In the genomic region with DNA sequence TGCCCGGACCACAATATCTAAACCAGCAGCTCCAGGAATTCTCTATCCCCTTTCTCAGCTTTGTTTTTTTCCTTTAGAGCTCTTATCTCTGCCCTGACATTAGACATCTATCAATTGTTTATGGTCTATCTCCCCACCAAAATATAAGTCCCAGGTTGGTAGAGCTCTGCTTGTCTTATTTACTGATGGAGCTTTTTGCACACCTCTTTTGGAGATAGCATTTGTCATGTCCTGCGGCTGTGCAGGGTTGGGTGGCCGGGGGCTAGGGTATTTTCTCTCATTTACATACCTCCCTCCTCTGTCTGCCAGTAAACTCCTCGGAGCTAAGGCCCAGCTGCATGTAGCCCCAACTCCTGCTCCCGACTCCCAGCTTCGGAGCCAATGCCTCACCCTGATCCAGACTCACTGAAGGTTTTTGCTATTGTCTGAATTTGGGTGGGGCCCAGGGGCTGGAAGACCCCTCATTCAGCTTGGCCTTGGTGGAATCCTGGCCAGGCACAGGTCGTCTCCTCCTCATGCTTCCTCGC, we compare ENCODE assay signal across 27 cellular contexts. TPM values are rescaled to one million over a fixed set of nuclear protein-coding genes. Genes with fewer than 3 reads are reported as not detected.
A peak's percentile ranks its signal among the peaks of the same experiment; 100 is the strongest.
DNase-seq lines count a peak whose midpoint lies in the region; ATAC-seq and TF ChIP-seq lines count a peak whose summit lies in the region.
"Had no signal": no experiment of that assay in that cellular context is flagged by ENCODE, and none has a peak within 500 bp of the region (broad histone marks: within the 10 kb centered on the region; RNA-seq: fewer than 3 reads in every experiment).

No MANE protein-coding gene starts in this region.

- H3K27me3 ChIP-seq in Caco-2 (replicated peaks; ENCODE audit: control insufficient read depth, insufficient read depth, low read length) (no peaks in the 10 kb centered on the region), vagina (no peaks in the 10 kb centered on the region)
- H3K27me3 ChIP-seq: SJCRH30 had no signal

- H3K27me3 Mint-ChIP-seq in Caco-2 (ENCODE audit: insufficient read depth, unreplicated experiment), result no peaks in the 10 kb centered on the region
- H3K27me3 Mint-ChIP-seq in brain, result peaks cover 7% of the 10 kb centered on the region
- peaks cover 18% of the 10 kb centered on the region for H3K27me3 Mint-ChIP-seq in progenitor cell of endocrine pancreas

- POLR2A ChIA-PET in Caco-2 (lab: Charles Lee), result interaction anchor here (0.6 kb wide), 1 partner anchor 48 kb away, joined by 3 read pairs; no protein-coding TSS in a partner anchor

- ATAC-seq in mucosa of descending colon, result no peak
- ATAC-seq: GM12878 had no signal

- H3K9me3 ChIP-seq in Caco-2 (no peaks in the 10 kb centered on the region), mucosa of descending colon (no peaks in the 10 kb centered on the region), vagina (no peaks in the 10 kb centered on the region)
- H3K9me3 ChIP-seq: BLaER1, SJCRH30 had no signal

- DNase-seq in Caco-2 (no peak), mucosa of descending colon (peak in 2 of 3 donors; percentile 15 to 20), progenitor cell of endocrine pancreas (ENCODE audit: low spot score, unreplicated experiment) (no peak), amniotic stem cell (lab: John Stamatoyannopoulos, UW) (no peak), vagina (ENCODE audit: extremely low spot score in 2 of 2) (no peak)
- DNase-seq in stimulated activated CD4-positive, alpha-beta T cell treated with anti-CD3 and anti-CD28 coated beads, Interleukin-1b, Interleukin-23, amount 100 ng/mL, for 48 hours, result no peak
- DNase-seq: CD4-positive, alpha-beta T cell; EL; GDM1; H9; KBM-7; MV-4-11; NCI-H1105; NCI-H1436 treated with DMSO at 0.1 percent for 48 hours; NCI-H1930; NCI-H2107; NCI-H446; NCI-H524 treated with DMSO at 0.1 percent for 48 hours; NCI-H774; SJCRH30 had no signal

- CTCF ChIA-PET in Caco-2 (lab: Charles Lee), result no interaction called here

- TF ChIP-seq POLR2A in vagina (IDR thresholded peaks at IDR 0.05), result no peak

- H3K36me3 ChIP-seq in Caco-2 (ENCODE audit: control insufficient read depth, insufficient read depth, low read length) (no peaks in the 10 kb centered on the region), mucosa of descending colon (ENCODE audit: low read depth) (no peaks in the 10 kb centered on the region), vagina (no peaks in the 10 kb centered on the region)
- H3K36me3 ChIP-seq: BLaER1, SJCRH30 had no signal

- H3K27ac ChIP-seq in vagina, result no peak overlapping the region
- H3K27ac ChIP-seq: BLaER1, SJCRH30 had no signal

- H3K4me3 ChIP-seq in Caco-2 (ENCODE audit: low read depth, low read length), result no peak overlapping the region
- no peak overlapping the region for H3K4me3 ChIP-seq in mucosa of descending colon
- H3K4me3 ChIP-seq in vagina, result no peak overlapping the region
- H3K4me3 ChIP-seq: BLaER1, GM12878, SJCRH30 had no signal

- H3K36me3 Mint-ChIP-seq in Caco-2 (ENCODE audit: insufficient read depth, unreplicated experiment) (no peaks in the 10 kb centered on the region), brain (no peaks in the 10 kb centered on the region), progenitor cell of endocrine pancreas (ENCODE audit: insufficient read depth) (no peaks in the 10 kb centered on the region)

- intact Hi-C loops in Caco-2 (cut with micrococcal nuclease; ENCODE audit: unreplicated experiment), result no loop called here
- intact Hi-C loops in mucosa of descending colon (cut with DNase I, micrococcal nuclease), result no loop called here
- intact Hi-C loops in vagina (cut with DNase I), result no loop called here

- no peak for TF ChIP-seq CTCF in Caco-2 (IDR thresholded peaks at IDR 0.05; ENCODE audit: insufficient read depth in 1 of 2, low read depth in 1 of 2, low read length in 1 of 2, severe bottlenecking in 1 of 2, unreplicated experiment in 1 of 2)
- TF ChIP-seq CTCF in brain (conservative IDR thresholded peaks at IDR 0.05), result no peak
- no peak for TF ChIP-seq CTCF in mucosa of descending colon (IDR thresholded peaks at IDR 0.05)
- no peak for TF ChIP-seq CTCF in progenitor cell of endocrine pancreas (IDR thresholded peaks at IDR 0.05; ENCODE audit: unreplicated experiment)
- TF ChIP-seq CTCF in vagina (IDR thresholded peaks at IDR 0.05), result no peak

- H3K4me1 Mint-ChIP-seq in Caco-2 (ENCODE audit: low read depth, unreplicated experiment), result no peaks in the 10 kb centered on the region
- peaks cover 62% of the 10 kb centered on the region for H3K4me1 Mint-ChIP-seq in brain
- H3K4me1 Mint-ChIP-seq in progenitor cell of endocrine pancreas (ENCODE audit: low read depth), result peaks cover 24% of the 10 kb centered on the region

- no peaks in the 10 kb centered on the region for H3K4me1 ChIP-seq in Caco-2
- peaks cover 8% of the 10 kb centered on the region for H3K4me1 ChIP-seq in mucosa of descending colon (ENCODE audit: low read depth)
- peaks cover 13% of the 10 kb centered on the region for H3K4me1 ChIP-seq in vagina
- H3K4me1 ChIP-seq: BLaER1, SJCRH30 had no signal

- H3K9me3 Mint-ChIP-seq in Caco-2 (ENCODE audit: unreplicated experiment), result no peaks in the 10 kb centered on the region
- peaks cover 0 to under 1% (median 0%) of the 10 kb centered on the region in 5 experiments for H3K9me3 Mint-ChIP-seq in brain
- H3K9me3 Mint-ChIP-seq in progenitor cell of endocrine pancreas (ENCODE audit: low read depth), result no peaks in the 10 kb centered on the region
- H3K9me3 Mint-ChIP-seq: CD4-positive, alpha-beta T cell; GM23338 had no signal

- BruUV-seq in Caco-2 (replicated peaks; lab: Mats Ljungman, UMichigan), result no TSS peak

- H3K27ac Mint-ChIP-seq in Caco-2 (ENCODE audit: unreplicated experiment) (peak overlapping the region; percentile 13), brain (peak overlapping the region in 4 of 5 experiments; percentile 91 to 98 (median 92)), progenitor cell of endocrine pancreas (no peak overlapping the region)
- H3K27ac Mint-ChIP-seq: CD4-positive, alpha-beta T cell; GM23338 had no signal

- H3K4me3 Mint-ChIP-seq in Caco-2 (ENCODE audit: unreplicated experiment) (no peak overlapping the region), brain (peak overlapping the region in 3 of 5 experiments; percentile 34 to 53 (median 51)), progenitor cell of endocrine pancreas (ENCODE audit: low read depth) (peak overlapping the region; percentile 34)
- H3K4me3 Mint-ChIP-seq: CD4-positive, alpha-beta T cell; GM23338; H9 had no signal

RNA-seq across cellular contexts. Expression of gene PDE9A, which starts 11.1 kb away (rescaled TPM):
- 9.7 and 10.5 TPM in 2 replicates for total RNA-seq in Caco-2 (2022)
- 19.1 TPM for polyA plus RNA-seq in brain (ENCODE audit: insufficient read depth, low read depth, low replicate concordance)
- 100 to 1,000 TPM in 2 of 3 donors, 10 to 100 TPM in 1; 98.4 to 200 (median 167) TPM for total RNA-seq in mucosa of descending colon
- 50.8 and 57.0 TPM in 2 replicates for total RNA-seq in progenitor cell of endocrine pancreas
- total RNA-seq in vagina, result 9.6 TPM
- total RNA-seq: A172, LHCN-M2, MCF 10A had no signal

Comparison
In these comparisons a context has a peak if more than half of its experiments do, and no peak if none do; other contexts are left out.
1. DNase-seq: peak in mucosa of descending colon (2 of 3); none in Caco-2 (0 of 2), progenitor cell of endocrine pancreas (single experiment), amniotic stem cell (single experiment), stimulated activated CD4-positive, alpha-beta T cell treated with anti-CD3 and anti-CD28 coated beads, Interleukin-1b, Interleukin-23, amount 100 ng/mL, for 48 hours (single experiment) and vagina (0 of 2).